29 cellular contexts compared by ENCODE assay signal in the genomic region with DNA sequence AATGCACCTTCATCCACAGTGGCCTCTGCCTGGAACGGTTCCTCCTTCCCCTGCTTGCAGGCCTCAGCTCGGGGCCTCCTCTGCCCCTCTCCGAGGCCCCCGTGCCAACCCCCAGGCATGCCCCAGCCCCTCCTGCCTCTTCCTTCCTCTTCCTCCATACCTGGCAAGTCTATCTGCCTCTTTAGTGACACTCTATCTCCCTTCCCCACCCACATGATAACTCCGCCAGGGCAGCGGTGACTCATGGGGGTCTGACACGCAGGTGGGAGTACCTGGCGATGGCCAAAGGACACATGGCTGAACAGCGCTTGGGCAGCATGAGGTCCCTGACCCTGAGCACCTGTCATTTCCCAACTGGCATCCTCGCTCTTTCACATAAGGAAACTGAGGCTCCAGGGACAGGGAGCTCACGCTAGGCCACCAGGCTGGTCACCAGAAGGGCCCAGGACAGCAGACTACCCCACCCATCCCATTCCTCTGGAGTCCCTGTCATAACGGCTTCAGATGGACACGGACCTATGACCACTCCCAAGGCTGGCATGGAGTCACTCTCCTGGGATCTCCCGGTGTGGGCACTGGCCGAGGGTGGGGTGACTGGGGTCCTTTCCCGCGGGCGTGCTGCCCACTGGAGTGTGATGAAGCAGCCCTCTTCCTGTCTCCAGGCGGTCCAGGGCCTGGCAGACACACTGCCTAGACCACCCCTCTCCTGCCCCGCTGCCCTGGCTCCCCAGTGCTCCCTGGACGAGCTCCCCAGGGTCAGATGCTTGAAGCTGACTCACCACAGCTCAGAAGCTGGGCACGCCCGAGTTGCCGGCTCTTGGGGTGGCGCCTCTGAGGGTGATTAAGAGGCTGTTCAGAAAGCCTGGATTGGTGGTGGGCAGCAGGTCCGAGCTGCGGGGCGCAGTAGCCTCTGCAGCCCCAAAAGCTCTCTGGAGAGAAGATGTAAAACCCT.
DNase-seq lines count a peak whose midpoint lies in the region; ATAC-seq, FAIRE-seq and TF ChIP-seq lines count a peak whose summit lies in the region.
"Had no signal": no experiment of that assay in that cellular context is flagged by ENCODE, and none has a peak within 500 bp of the region (broad histone marks: within the 10 kb centered on the region; RNA-seq: fewer than 3 reads in every experiment).

No MANE protein-coding gene starts in this region.

- H3K4me1 ChIP-seq in A549 (peaks cover 11% of the 10 kb centered on the region; the same call in 1 of the 3 replicates), H1 (replicated peaks in 1 of 4; ENCODE audit: control insufficient read depth in 3 of 4, insufficient read depth in 4 of 4, low read length in 3 of 4) (peaks cover 0 to 3% (median 0%) of the 10 kb centered on the region in 4 experiments; a peak in 2 of 7 replicates)
- H3K4me1 ChIP-seq: adrenal gland, left lung, spleen, suprapubic skin had no signal

- WGBS in A549 (ENCODE audit: missing lambda C conversion rate): 72% methylated on average over 15 of the region's 28 CpGs
- 90% methylated on average over 26 of the region's 28 CpGs; no CpG with 5 or more reads in 1 of the 2 experiments for WGBS in H1 (ENCODE audit: extremely low coverage in 1 of 2, insufficient coverage in 1 of 2, insufficient read length in 1 of 2, insufficient replicate concordance in 2 of 2, low coverage in 1 of 2, low lambda C conversion rate in 2 of 2, missing lambda C conversion rate in 1 of 2), 2 experiments

- POLR2A ChIA-PET in A549 (lab: Yijun Ruan, JAX) (no interaction called here), H1 (lab: Charles Lee; ENCODE audit: partially characterized antibody) (no interaction called here)

- H4K8ac ChIP-seq in H1 (ENCODE audit: extremely low read depth, insufficient read depth, low read length): peak overlapping the region; percentile 66; the same call in 1 of the 2 replicates

- no peak for TF ChIP-seq EP300 in A549 (IDR thresholded peaks at IDR 0.05)
- no peak for TF ChIP-seq EP300 in H1 (IDR thresholded peaks at IDR 0.05; ENCODE audit: borderline replicate concordance in 1 of 2, low read depth in 2 of 2, low read length in 2 of 2)

- no peaks in the 10 kb centered on the region for H3K9me3 ChIP-seq in A549
- H3K9me3 ChIP-seq in MG63: no peaks in the 10 kb centered on the region
- H3K9me3 ChIP-seq in H1 (ENCODE audit: insufficient read depth in 2 of 2, low read depth in 1 of 2, low read length in 1 of 2): no peaks in the 10 kb centered on the region
- H3K9me3 ChIP-seq: adrenal gland, left lung, spleen, suprapubic skin had no signal

- H3K23ac ChIP-seq in H1 (ENCODE audit: insufficient read length): no peak overlapping the region

- no peak overlapping the region for H2BK120ac ChIP-seq in H1 (replicated peaks; ENCODE audit: low read depth, low read length)

- TF ChIP-seq CTCF in A549 (IDR thresholded peaks at IDR 0.05) (no peak), H1 (IDR thresholded peaks at IDR 0.05; ENCODE audit: control extremely low read depth in 1 of 3, insufficient read depth in 1 of 3, low read depth in 1 of 3, low read length in 3 of 3) (no peak)

- TF ChIP-seq RAD21 in A549 (conservative IDR thresholded peaks at IDR 0.05 in 1 of 2, IDR thresholded peaks at IDR 0.05 in 1 of 2) (no peak), H1 (IDR thresholded peaks at IDR 0.05 in 1 of 2, conservative IDR thresholded peaks at IDR 0.05 in 1 of 2; ENCODE audit: low read depth in 2 of 2, low read length in 2 of 2) (no peak)

- H3K23me2 ChIP-seq in H1 (ENCODE audit: low read depth, low read length): peaks cover 5% of the 10 kb centered on the region; the same call in 1 of the 2 replicates

- no peak overlapping the region for H2BK20ac ChIP-seq in H1 (ENCODE audit: low read length)

- peaks cover 0 to 11% of the 10 kb centered on the region in 2 experiments for H4K20me1 ChIP-seq in H1 (replicated peaks in 1 of 2; ENCODE audit: control insufficient read depth in 1 of 2, insufficient read depth in 2 of 2, low read length in 2 of 2)

- H3K36me3 ChIP-seq in MG63 (no peaks in the 10 kb centered on the region), H1 (ENCODE audit: control insufficient read depth in 2 of 4, insufficient read depth in 4 of 4, low read length in 3 of 4) (no peaks in the 10 kb centered on the region; a peak in 1 of 8 replicates)
- H3K36me3 ChIP-seq: adrenal gland, left lung, spleen, suprapubic skin had no signal

- no peak overlapping the region for H3K18ac ChIP-seq in H1 (ENCODE audit: extremely low read depth, low read length)

- no peak for TF ChIP-seq POLR2A in A549 (IDR thresholded peaks at IDR 0.05; ENCODE audit: low read length)
- no peak for TF ChIP-seq POLR2A in H1 (IDR thresholded peaks at IDR 0.05; ENCODE audit: control extremely low read depth in 1 of 2, low read depth in 2 of 2, low read length in 2 of 2)

- H3K79me2 ChIP-seq in H1 (ENCODE audit: control insufficient read depth in 1 of 2, insufficient read depth in 2 of 2, low read length in 2 of 2): peaks cover 0 to 2% of the 10 kb centered on the region in 2 experiments; a peak in 1 of 4 replicates
- H3K79me2 ChIP-seq: hepatocyte had no signal

- H3K27me3 ChIP-seq in MG63 (peaks cover 32% of the 10 kb centered on the region), H1 (replicated peaks in 1 of 4; ENCODE audit: control insufficient read depth in 3 of 4, extremely low read depth in 1 of 4, insufficient read depth in 3 of 4, low read length in 3 of 4) (no peaks in the 10 kb centered on the region)
- H3K27me3 ChIP-seq: adrenal gland had no signal

- ATAC-seq in A549: peak; percentile 44 to 49; a peak in 4 of 6 replicates
- no peak for ATAC-seq in left colon
- ATAC-seq in activated CD4-positive, CD25-positive, alpha-beta regulatory T cell treated with anti-CD3 and anti-CD28 coated beads, Interleukin-2, amount 50 U/mL, for 24 hours: no peak
- no peak for ATAC-seq in HG03135 (IDR thresholded peaks at IDR 0.05; ENCODE audit: unreplicated experiment)
- ATAC-seq: GM23338; left lung; stimulated activated memory B cell treated with anti-CD40 and anti-IgM and Interleukin-4, amounts not matched to agents 10 μg/mL and 1 μg/mL and 100 μg/mL, for 72 hours had no signal

- H4K91ac ChIP-seq in H1 (replicated peaks; ENCODE audit: insufficient read length, low read length): no peak overlapping the region

- H3K27ac ChIP-seq in A549 (peak overlapping the region in 1 of 2 experiments; percentile 28; a peak in 1 of 6 replicates), H1 (ENCODE audit: low read depth, low read length) (no peak overlapping the region)
- H3K27ac ChIP-seq: adrenal gland, hepatocyte, HL-60, left lung, spleen, suprapubic skin had no signal

- no peak overlapping the region for H3K9ac ChIP-seq in H1 (replicated peaks in 1 of 4; ENCODE audit: extremely low read depth in 1 of 4, low read depth in 3 of 4, low read length in 3 of 4)

- DNase-seq in A549 (ENCODE audit: low read depth in 1 of 2, low spot score in 1 of 2) (peak in 1 of 2 experiments; percentile 24), EL (peak; percentile 23), MG63 (peak; percentile 79), H1 (ENCODE audit: low read depth in 1 of 2, low spot score in 2 of 2) (no peak), globus pallidus (ENCODE audit: low spot score) (no peak), left colon (no peak)
- DNase-seq: activated CD4-positive, alpha-beta T cell treated with anti-CD3 and anti-CD28 coated beads for 1 hour; activated T-cell treated with anti-CD3 and anti-CD28 coated beads, Interleukin-2, amount 50 U/mL, for 1 hour; adrenal gland; effector CD8-positive, alpha-beta T cell; erythroblast; foreskin melanocyte; left lung; naive B cell; NCI-H1092 treated with DMSO at 0.1 percent for 48 hours; NCI-H2029; NCI-H345; NCI-H82; occipital lobe; SHP77; spleen; stimulated activated CD4-positive, alpha-beta T cell treated with anti-CD3 and anti-CD28 coated beads, Interleukin-2, amount 100 ng/mL, for 48 hours had no signal

- intact Hi-C loops in left colon (cut with DNase I, micrococcal nuclease): no loop called here

- no peak for FAIRE-seq in A549 (lab: Jason Lieb, UNC)
- no peak for FAIRE-seq in H1 (lab: Jason Lieb, UNC)

- peaks cover 9% of the 10 kb centered on the region for H3K79me1 ChIP-seq in H1 (ENCODE audit: low read depth, low read length)

- H2AK5ac ChIP-seq in H1 (ENCODE audit: low read depth, low read length): no peak overlapping the region

- H3K4me2 ChIP-seq in A549: peak overlapping the region; percentile 22; the same call in 2 of the 3 replicates
- H3K4me2 ChIP-seq in H1 (ENCODE audit: insufficient read depth in 1 of 2, low read depth in 2 of 2, low read length in 2 of 2): no peak overlapping the region
- H3K4me2 ChIP-seq: GM23338, hepatocyte had no signal

- no peak overlapping the region; the same call in 1 of the 2 replicates for H2BK5ac ChIP-seq in H1 (ENCODE audit: low read depth, low read length)

- H3K4me3 ChIP-seq in A549 (no peak overlapping the region), MG63 (no peak overlapping the region), H1 (ENCODE audit: extremely low read depth in 1 of 4, insufficient read depth in 2 of 4, low read depth in 3 of 4, low read length in 4 of 4) (no peak overlapping the region)
- H3K4me3 ChIP-seq: adrenal gland, GM23338, hepatocyte, left lung, spleen, suprapubic skin had no signal

- CTCF ChIA-PET in A549 (lab: Yijun Ruan, JAX) (interaction anchor here (0.5 to 13.2 kb wide), 6 partner anchors 13 to 217 kb away, joined by 3 to 125 read pairs (median 10); no protein-coding TSS in a partner anchor), H1 (lab: Charles Lee; ENCODE audit: partially characterized antibody) (interaction anchor here (0.6 to 5.3 kb wide), 10 partner anchors 13 to 218 kb away, joined by 3 to 21 read pairs (median 7); no protein-coding TSS in a partner anchor)

- H2BK12ac ChIP-seq in H1 (ENCODE audit: low read depth, low read length): no peak overlapping the region

- no peak overlapping the region for H4K5ac ChIP-seq in H1 (ENCODE audit: insufficient read length, low read depth, low read length)

- no peak overlapping the region for H3K56ac ChIP-seq in H1 (replicated peaks; ENCODE audit: insufficient read length, low read depth, low read length)

- H3K14ac ChIP-seq in H1 (ENCODE audit: insufficient read length): no peak overlapping the region

- no peak overlapping the region for H3K4ac ChIP-seq in H1 (replicated peaks; ENCODE audit: insufficient read length, low read depth, low read length)

- no peak overlapping the region for H2BK15ac ChIP-seq in H1 (ENCODE audit: low read length)

- no peak overlapping the region for H2AFZ ChIP-seq in H1 (ENCODE audit: low read length)
- H2AFZ ChIP-seq: GM23338, hepatocyte had no signal

TF ChIP-seq in A549, 52 proteins besides CTCF, POLR2A, EP300 and RAD21 (continues in another document):
- TF ChIP-seq NPAS2 (CRISPR knock-in tag; IDR thresholded peaks at IDR 0.05; ENCODE audit: borderline replicate concordance): no peak
- no peak for TF ChIP-seq FOSL2 (IDR thresholded peaks at IDR 0.05)
- no peak for TF ChIP-seq FOSL2 (CRISPR knock-in tag; IDR thresholded peaks at IDR 0.05)
- TF ChIP-seq EHF (CRISPR knock-in tag; IDR thresholded peaks at IDR 0.05): no peak

TF ChIP-seq in H1, 55 proteins besides CTCF, POLR2A, EP300 and RAD21:
- TF ChIP-seq CREB1 (IDR thresholded peaks at IDR 0.05) (no peak), SP2 (IDR thresholded peaks at IDR 0.05; ENCODE audit: low read length) (no peak)

Comparison
In these comparisons a context has a peak if more than half of its experiments do, and no peak if none do; other contexts are left out.
1. ATAC-seq: peak in A549 (2 of 2); none in left colon (single experiment), activated CD4-positive, CD25-positive, alpha-beta regulatory T cell treated with anti-CD3 and anti-CD28 coated beads, Interleukin-2, amount 50 U/mL, for 24 hours (0 of 2) and HG03135 (single experiment).
2. DNase-seq: peak in EL (single experiment) and MG63 (single experiment); none in H1 (0 of 2), globus pallidus (single experiment) and left colon (0 of 2).